In genomic region chr9:105299190-105299854, GRCh38 we compare ENCODE assay signal across 8 cellular contexts. TPM values are rescaled to one million over a fixed set of nuclear protein-coding genes. Genes with fewer than 3 reads are reported as not detected.
DNase-seq lines count a peak whose midpoint lies in the region; ATAC-seq and TF ChIP-seq lines count a peak whose summit lies in the region.

No MANE protein-coding gene starts in this region.

- H3K36me3 ChIP-seq in gastrocnemius medialis = peaks cover 0 to 10% of the 10 kb centered on the region in 2 donors

- in situ Hi-C loops in astrocyte of the spinal cord (cut with HindIII; ENCODE audit: low sequenced_read_pairs) = no loop called here
- in situ Hi-C loops in gastrocnemius medialis (cut with MboI; ENCODE audit: low sequenced_read_pairs in 4 of 4) = loop anchor here in 1 of 4 donors (25.0 kb wide), 1 partner anchor 88 kb away; no protein-coding TSS in a partner anchor

- peak in 1 of 2 donors; percentile 15 for TF ChIP-seq POLR2A in gastrocnemius medialis (IDR thresholded peaks at IDR 0.05)

- no peaks in the 10 kb centered on the region for H3K9me3 ChIP-seq in gastrocnemius medialis

- no peaks in the 10 kb centered on the region for H3K27me3 ChIP-seq in gastrocnemius medialis

- ATAC-seq in HG03354 (IDR thresholded peaks at IDR 0.05; ENCODE audit: poor library complexity, severe bottlenecking, unreplicated experiment) (peak; percentile 55), HG03460 (IDR thresholded peaks at IDR 0.05; ENCODE audit: unreplicated experiment) (no peak), HG03039 (IDR thresholded peaks at IDR 0.05; ENCODE audit: unreplicated experiment) (no peak), gastrocnemius medialis (no peak)

- H3K27ac ChIP-seq in gastrocnemius medialis = no peak overlapping the region

- TF ChIP-seq CTCF in astrocyte of the spinal cord (IDR thresholded peaks at IDR 0.05; ENCODE audit: low read depth, low read length) (no peak), gastrocnemius medialis (IDR thresholded peaks at IDR 0.05 in 4 of 5, conservative IDR thresholded peaks at IDR 0.05 in 1 of 5) (no peak)

- DNase-seq in A172 (ENCODE audit: low spot score) (peak; percentile 98), astrocyte of the spinal cord (ENCODE audit: low read depth, low spot score) (peak; percentile 84), kidney tubule cell (ENCODE audit: low spot score) (peak; percentile 93), NCI-H69 (lab: John Stamatoyannopoulos, UW) (no peak), gastrocnemius medialis (no peak)

- intact Hi-C loops in gastrocnemius medialis (cut with DNase I; ENCODE audit: low total_unique reads) = no loop called here

- H3K4me3 ChIP-seq in astrocyte of the spinal cord (ENCODE audit: low read depth, low read length) (no peak overlapping the region), gastrocnemius medialis (no peak overlapping the region)

- H3K4me1 ChIP-seq in gastrocnemius medialis = no peaks in the 10 kb centered on the region

RNA-seq across cellular contexts. Expression of gene SLC44A1, which starts 54.9 kb away (rescaled TPM):
- total RNA-seq in A172 (2014; rRNA removed; shearing (Covaris generic)) = 44.0 and 47.0 TPM in 2 replicates
- total RNA-seq in gastrocnemius medialis = 10 to 100 TPM in 3 of 4 donors, 1 to 10 TPM in 1; 5.4 to 15.9 (median 11.3) TPM

Comparison
In these comparisons a context has a peak if more than half of its experiments do, and no peak if none do; other contexts are left out.
1. DNase-seq: peak in A172 (single experiment), astrocyte of the spinal cord (single experiment) and kidney tubule cell (single experiment); none in NCI-H69 (single experiment) and gastrocnemius medialis (0 of 2).